In the genomic region with DNA sequence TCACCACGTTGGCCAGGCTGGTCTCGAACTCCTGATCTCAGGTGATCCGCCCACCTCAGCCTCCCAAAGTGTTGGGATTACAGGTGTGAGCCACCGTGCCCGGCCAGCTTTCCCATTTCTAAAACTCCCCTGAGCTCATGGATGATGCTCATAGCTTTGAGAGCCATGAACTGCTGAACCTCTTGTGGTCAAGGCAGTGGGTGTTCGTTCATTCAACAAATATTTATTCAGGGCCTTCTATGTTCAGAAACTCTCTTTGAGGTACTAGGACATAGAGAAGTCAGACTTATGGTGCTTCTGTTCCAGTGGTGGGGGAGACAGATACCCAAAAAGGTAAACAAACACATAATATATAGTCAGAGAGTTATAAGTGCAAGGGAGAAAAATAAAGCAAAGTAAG, we compare ENCODE assay signal across 12 cellular contexts. TPM values are rescaled to one million over a fixed set of nuclear protein-coding genes. Genes with fewer than 3 reads are reported as not detected.
DNase-seq lines count a peak whose midpoint lies in the region; ATAC-seq lines count a peak whose summit lies in the region.
"Had no signal": no experiment of that assay in that cellular context is flagged by ENCODE, and none has a peak within 500 bp of the region (broad histone marks: within the 10 kb centered on the region; RNA-seq: fewer than 3 reads in every experiment).

No MANE protein-coding gene starts in this region.

- peaks cover 31% of the 10 kb centered on the region for H3K27me3 Mint-ChIP-seq in activated T-helper 17 cell treated with anti-CD3 and anti-CD28 coated beads, Interleukin-2, amount 50 U/mL, for 72 hours

- H3K27ac Mint-ChIP-seq in activated T-helper 17 cell treated with anti-CD3 and anti-CD28 coated beads, Interleukin-2, amount 50 U/mL, for 72 hours, result peak overlapping the region; percentile 53
- H3K27ac Mint-ChIP-seq: B cell; CD8-positive, alpha-beta T cell had no signal

- peak overlapping the region; percentile 96 for H3K4me3 Mint-ChIP-seq in activated T-helper 17 cell treated with anti-CD3 and anti-CD28 coated beads, Interleukin-2, amount 50 U/mL, for 72 hours
- H3K4me3 Mint-ChIP-seq: CD8-positive, alpha-beta T cell had no signal

- no peak for ATAC-seq in activated T-helper 17 cell treated with anti-CD3 and anti-CD28 coated beads, Interleukin-2, amount 50 U/mL, for 72 hours (replicated peaks)
- ATAC-seq: CD8-positive, alpha-beta T cell had no signal

- no peak overlapping the region for H3K4me3 ChIP-seq in BLaER1

- H3K27ac ChIP-seq in BLaER1 (peak overlapping the region; percentile 42; the same call in 1 of the 2 replicates), substantia nigra (ENCODE audit: low read depth, low read length, poor library complexity, severe bottlenecking) (no peak overlapping the region)
- H3K27ac ChIP-seq: 22Rv1 had no signal

- peaks cover 28% of the 10 kb centered on the region for H3K4me1 ChIP-seq in BLaER1

- peak; percentile 45 for DNase-seq in DMS53 (lab: John Stamatoyannopoulos, UW)
- DNase-seq in DMS53 treated with DMSO at 0.1 percent for 48 hours (lab: John Stamatoyannopoulos, UW; ENCODE audit: unreplicated experiment), result no peak
- DNase-seq in NCI-H1436 treated with DMSO at 0.1 percent for 48 hours (lab: John Stamatoyannopoulos, UW), result no peak
- no peak for DNase-seq in substantia nigra (lab: John Stamatoyannopoulos, UW)
- DNase-seq: CD8-positive, alpha-beta T cell; DND-41; NCI-H187 treated with DMSO at 0.1 percent for 48 hours had no signal

- H3K9me3 Mint-ChIP-seq in activated T-helper 17 cell treated with anti-CD3 and anti-CD28 coated beads, Interleukin-2, amount 50 U/mL, for 72 hours, result no peaks in the 10 kb centered on the region
- H3K9me3 Mint-ChIP-seq: CD8-positive, alpha-beta T cell had no signal

- H3K4me2 ChIP-seq in BLaER1, result peak overlapping the region; percentile 85

- H3K9ac ChIP-seq in BLaER1, result no peak overlapping the region

- H4K20me1 ChIP-seq in BLaER1, result no peaks in the 10 kb centered on the region

- H3K4me1 Mint-ChIP-seq in activated T-helper 17 cell treated with anti-CD3 and anti-CD28 coated beads, Interleukin-2, amount 50 U/mL, for 72 hours, result peaks cover 35% of the 10 kb centered on the region

- no peaks in the 10 kb centered on the region for H3K9me3 ChIP-seq in BLaER1

- H3K27me3 ChIP-seq in BLaER1, result peaks cover 20% of the 10 kb centered on the region

- peaks cover 14% of the 10 kb centered on the region; the same call in 1 of the 2 replicates for H3K36me3 ChIP-seq in BLaER1

- H3K36me3 Mint-ChIP-seq in activated T-helper 17 cell treated with anti-CD3 and anti-CD28 coated beads, Interleukin-2, amount 50 U/mL, for 72 hours (ENCODE audit: low read depth), result peaks cover 40% of the 10 kb centered on the region
- H3K36me3 Mint-ChIP-seq: CD8-positive, alpha-beta T cell had no signal

RNA-seq across cellular contexts. Expression of a gene that starts 2.7 kb away (rescaled TPM):
- total RNA-seq in activated T-helper 17 cell treated with anti-CD3 and anti-CD28 coated beads, Interleukin-2, amount 50 U/mL, for 72 hours, result 10 to 100 TPM in 1 of 2 donors, 1 to 10 TPM in 1; 3.2 to 25.9 TPM
- total RNA-seq: CD8-positive, alpha-beta T cell; SK-MEL-5 had no signal

RNA-seq across cellular contexts. Expression of a gene that starts 11.9 kb away (rescaled TPM):
- 1 to 10 TPM; 1.6 to 2.2 TPM for total RNA-seq in activated T-helper 17 cell treated with anti-CD3 and anti-CD28 coated beads, Interleukin-2, amount 50 U/mL, for 72 hours

RNA-seq across cellular contexts. Expression of a gene that starts 24.8 kb away (rescaled TPM):
- 10 to 100 TPM; 15.2 to 19.4 TPM for total RNA-seq in activated T-helper 17 cell treated with anti-CD3 and anti-CD28 coated beads, Interleukin-2, amount 50 U/mL, for 72 hours

RNA-seq across cellular contexts. Expression of a gene that starts 48.8 kb away (rescaled TPM):
- total RNA-seq in activated T-helper 17 cell treated with anti-CD3 and anti-CD28 coated beads, Interleukin-2, amount 50 U/mL, for 72 hours, result 10 to 100 TPM in 1 of 2 donors, 1 to 10 TPM in 1; 1.9 to 10.9 TPM
- total RNA-seq: B cell; CD8-positive, alpha-beta T cell; SK-MEL-5 had no signal

RNA-seq across cellular contexts. Expression of a gene that starts 49.1 kb away (rescaled TPM):
- 10 to 100 TPM; 24.8 to 30.5 TPM for total RNA-seq in activated T-helper 17 cell treated with anti-CD3 and anti-CD28 coated beads, Interleukin-2, amount 50 U/mL, for 72 hours
